ENCODE assay signal across 9 cellular contexts in the genomic region with DNA sequence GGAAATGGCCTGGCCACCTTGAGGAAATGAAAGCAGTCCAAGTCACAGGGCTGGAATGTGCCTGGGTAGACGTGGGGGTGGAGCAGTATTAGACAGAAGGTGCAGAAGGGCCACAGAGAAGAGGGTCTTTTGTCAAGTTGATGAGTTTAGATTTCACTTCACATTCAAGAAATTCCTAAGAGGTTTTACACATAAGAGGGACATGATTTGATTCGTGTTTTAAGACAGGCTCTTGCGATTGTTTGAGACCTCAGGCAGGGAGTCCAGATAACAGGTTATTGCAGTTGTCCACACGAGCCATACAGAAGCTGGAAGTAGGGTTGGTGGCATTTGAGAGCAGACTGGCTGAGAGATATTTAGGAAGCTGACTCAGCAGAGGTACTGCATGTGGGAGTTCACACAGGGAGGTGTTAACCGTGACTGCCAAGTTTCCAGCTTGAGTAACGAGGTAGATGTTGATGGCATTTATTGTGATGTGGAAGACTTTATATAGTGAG.
DNase-seq lines count a peak whose midpoint lies in the region; ATAC-seq, FAIRE-seq and TF ChIP-seq lines count a peak whose summit lies in the region.
"Had no signal": no experiment of that assay in that cellular context is flagged by ENCODE, and none has a peak within 500 bp of the region (broad histone marks: within the 10 kb centered on the region; RNA-seq: fewer than 3 reads in every experiment).

No MANE protein-coding gene starts in this region.

- H4K20me1 ChIP-seq in K562 (replicated peaks; ENCODE audit: control insufficient read depth, insufficient read depth, low read length): no peaks in the 10 kb centered on the region

- CTCF ChIA-PET in K562 (lab: Yijun Ruan, JAX; ENCODE audit: low intra/inter-chr PET ratio): no interaction called here

- H3K4me3 ChIP-seq in K562 (no peak overlapping the region), tibial nerve (no peak overlapping the region), esophagus muscularis mucosa (no peak overlapping the region)

- DNase-seq in D341Med (ENCODE audit: low spot score): peak; percentile 30
- peak in 3 of 4 experiments; percentile 25 to 80 (median 69) for DNase-seq in K562 (ENCODE audit: extremely low read depth in 1 of 4, low spot score in 3 of 4)
- DNase-seq in natural killer cell treated with Interleukin-12 subunit alpha and Interleukin-12 subunit beta and Interleukin-15 and Interleukin-18, amount 100 ng/mL, for 72 hours (ENCODE audit: low spot score): peak; percentile 62
- DNase-seq in T-helper 17 cell: no peak
- no peak for DNase-seq in progenitor cell of endocrine pancreas (ENCODE audit: low spot score, unreplicated experiment)
- DNase-seq in tibial nerve (ENCODE audit: low spot score in 2 of 2): no peak
- no peak for DNase-seq in esophagus muscularis mucosa (ENCODE audit: extremely low spot score)
- DNase-seq: cerebellar nuclear complex had no signal

- no peaks in the 10 kb centered on the region for H3K9me1 ChIP-seq in K562 (ENCODE audit: control insufficient read depth, insufficient read depth, low read length)

- TF ChIP-seq EP300 in K562 (IDR thresholded peaks at IDR 0.05; ENCODE audit: low read length) (peak; percentile 54; the same call in 1 of the 2 replicates), tibial nerve (IDR thresholded peaks at IDR 0.05) (no peak), esophagus muscularis mucosa (IDR thresholded peaks at IDR 0.05) (no peak)

- no peaks in the 10 kb centered on the region for H3K27me3 Mint-ChIP-seq in natural killer cell treated with Interleukin-12 subunit alpha and Interleukin-12 subunit beta and Interleukin-15 and Interleukin-18, amount 100 ng/mL, for 72 hours
- H3K27me3 Mint-ChIP-seq in T-helper 17 cell (peaks cover 5% of the 10 kb centered on the region), progenitor cell of endocrine pancreas (no peaks in the 10 kb centered on the region)

- H3K27me3 ChIP-seq in K562 (ENCODE audit: control insufficient read depth in 2 of 2, insufficient read depth in 2 of 2, low read length in 2 of 2) (no peaks in the 10 kb centered on the region), tibial nerve (no peaks in the 10 kb centered on the region), esophagus muscularis mucosa (no peaks in the 10 kb centered on the region)

- POLR2A ChIA-PET in K562 (lab: Yijun Ruan, JAX): interaction anchor here (0.8 to 2.3 kb wide), 4 partner anchors 9 to 13 kb away, joined by 3 to 8 read pairs (median 6); no protein-coding TSS in a partner anchor

- peak; percentile 84 for FAIRE-seq in K562 (lab: Jason Lieb, UNC)

- peak overlapping the region; percentile 58 for H3K4me2 ChIP-seq in K562 (ENCODE audit: insufficient read depth, low read length)

- TF ChIP-seq RAD21 in K562 (CRISPR knock-in tag; conservative IDR thresholded peaks at IDR 0.05 in 1 of 2, IDR thresholded peaks at IDR 0.05 in 1 of 2): peak in 1 of 2 experiments; percentile 18; a peak in 2 of 4 replicates

- no peaks in the 10 kb centered on the region for H3K79me2 ChIP-seq in K562 (ENCODE audit: control insufficient read depth, insufficient read depth, low read length)

- H3K4me3 Mint-ChIP-seq in natural killer cell treated with Interleukin-12 subunit alpha and Interleukin-12 subunit beta and Interleukin-15 and Interleukin-18, amount 100 ng/mL, for 72 hours: peak overlapping the region; percentile 68
- H3K4me3 Mint-ChIP-seq in T-helper 17 cell: no peak overlapping the region
- no peak overlapping the region for H3K4me3 Mint-ChIP-seq in progenitor cell of endocrine pancreas (ENCODE audit: low read depth)

- no peaks in the 10 kb centered on the region for H3K36me3 Mint-ChIP-seq in natural killer cell treated with Interleukin-12 subunit alpha and Interleukin-12 subunit beta and Interleukin-15 and Interleukin-18, amount 100 ng/mL, for 72 hours
- H3K36me3 Mint-ChIP-seq in T-helper 17 cell (ENCODE audit: low read depth) (peaks cover 1% of the 10 kb centered on the region), progenitor cell of endocrine pancreas (ENCODE audit: insufficient read depth) (no peaks in the 10 kb centered on the region)

- H2AFZ ChIP-seq in K562 (ENCODE audit: low read depth, low read length): peak overlapping the region; percentile 73

- ATAC-seq in GM19351 (IDR thresholded peaks at IDR 0.05; ENCODE audit: unreplicated experiment) (peak; percentile 53), K562 (peak; percentile 90), T-helper 17 cell (no peak)
- peak; percentile 86 to 87 for ATAC-seq in natural killer cell treated with Interleukin-12 subunit alpha and Interleukin-12 subunit beta and Interleukin-15 and Interleukin-18, amount 100 ng/mL, for 72 hours

- no peak for TF ChIP-seq POLR2A in K562 (conservative IDR thresholded peaks at IDR 0.05)
- no peak for TF ChIP-seq POLR2A in tibial nerve (IDR thresholded peaks at IDR 0.05)
- no peak for TF ChIP-seq POLR2A in esophagus muscularis mucosa (IDR thresholded peaks at IDR 0.05; ENCODE audit: low read depth)

- TF ChIP-seq CTCF in K562 (IDR thresholded peaks at IDR 0.05 in 2 of 3, conservative IDR thresholded peaks at IDR 0.05 in 1 of 3; ENCODE audit: insufficient read depth in 2 of 3, low read depth in 1 of 3, low read length in 3 of 3): no peak
- no peak for TF ChIP-seq CTCF in progenitor cell of endocrine pancreas (IDR thresholded peaks at IDR 0.05; ENCODE audit: unreplicated experiment)
- TF ChIP-seq CTCF in tibial nerve (IDR thresholded peaks at IDR 0.05): no peak
- TF ChIP-seq CTCF in esophagus muscularis mucosa (IDR thresholded peaks at IDR 0.05): no peak

- H3K4me1 Mint-ChIP-seq in natural killer cell treated with Interleukin-12 subunit alpha and Interleukin-12 subunit beta and Interleukin-15 and Interleukin-18, amount 100 ng/mL, for 72 hours (ENCODE audit: low read depth in 2 of 2): peaks cover 31 to 38% of the 10 kb centered on the region in 2 donors
- H3K4me1 Mint-ChIP-seq in T-helper 17 cell (peaks cover 7% of the 10 kb centered on the region), progenitor cell of endocrine pancreas (ENCODE audit: low read depth) (no peaks in the 10 kb centered on the region)

- peaks cover 0 to 26% of the 10 kb centered on the region in 2 experiments; a peak in 4 of 5 replicates for H3K4me1 ChIP-seq in K562 (replicated peaks in 1 of 2; ENCODE audit: control insufficient read depth in 2 of 2, insufficient read depth in 2 of 2, low read length in 2 of 2)
- no peaks in the 10 kb centered on the region for H3K4me1 ChIP-seq in tibial nerve
- peaks cover 0 to 11% (median 2%) of the 10 kb centered on the region in 4 donors for H3K4me1 ChIP-seq in esophagus muscularis mucosa

- H3K9ac ChIP-seq in K562 (ENCODE audit: insufficient read depth in 1 of 2, low read depth in 2 of 2, low read length in 2 of 2): peak overlapping the region in 1 of 2 experiments; percentile 8; a peak in 2 of 4 replicates

- no TSS peak for BruUV-seq in K562 (replicated peaks; lab: Mats Ljungman, UMichigan)

- intact Hi-C loops in K562 (cut with micrococcal nuclease) (no loop called here), esophagus muscularis mucosa (cut with DNase I) (no loop called here)

- 0% methylated on average over 6 of the region's 6 CpGs for WGBS in K562 (ENCODE audit: insufficient coverage, low coverage, missing lambda C conversion rate)
- 71 to 73% methylated on average over 6 of the region's 6 CpGs for WGBS in tibial nerve, 2 donors
- WGBS in esophagus muscularis mucosa: 61% methylated on average over 6 of the region's 6 CpGs

- H3K27ac ChIP-seq in K562 (ENCODE audit: extremely low read depth, low read depth, low read length) (peak overlapping the region; percentile 33; the same call in 2 of the 3 replicates), tibial nerve (no peak overlapping the region), esophagus muscularis mucosa (replicated peaks in 1 of 4) (no peak overlapping the region)

- no peaks in the 10 kb centered on the region for H3K9me3 ChIP-seq in K562 (replicated peaks; ENCODE audit: control insufficient read depth, insufficient read depth, low read depth, low read length)
- no peaks in the 10 kb centered on the region for H3K9me3 ChIP-seq in T-helper 17 cell (ENCODE audit: control insufficient read depth, low read length, poor library complexity, severe bottlenecking)
- no peaks in the 10 kb centered on the region for H3K9me3 ChIP-seq in tibial nerve
- H3K9me3 ChIP-seq in esophagus muscularis mucosa: no peaks in the 10 kb centered on the region

- no peaks in the 10 kb centered on the region for H3K36me3 ChIP-seq in K562 (ENCODE audit: control insufficient read depth, insufficient read depth, low read length)
- H3K36me3 ChIP-seq in tibial nerve: no peaks in the 10 kb centered on the region
- no peaks in the 10 kb centered on the region for H3K36me3 ChIP-seq in esophagus muscularis mucosa

- H3K9me3 Mint-ChIP-seq in natural killer cell treated with Interleukin-12 subunit alpha and Interleukin-12 subunit beta and Interleukin-15 and Interleukin-18, amount 100 ng/mL, for 72 hours: no peaks in the 10 kb centered on the region
- H3K9me3 Mint-ChIP-seq in progenitor cell of endocrine pancreas (ENCODE audit: low read depth): no peaks in the 10 kb centered on the region

- in situ Hi-C loops in K562 (cut with MboI): no loop called here

- peak overlapping the region; percentile 3 to 38 for H3K27ac Mint-ChIP-seq in natural killer cell treated with Interleukin-12 subunit alpha and Interleukin-12 subunit beta and Interleukin-15 and Interleukin-18, amount 100 ng/mL, for 72 hours
- H3K27ac Mint-ChIP-seq in T-helper 17 cell (no peak overlapping the region), progenitor cell of endocrine pancreas (no peak overlapping the region)

TF ChIP-seq in K562, 482 proteins besides CTCF, POLR2A, EP300 and RAD21 (continues in another document):
- TF ChIP-seq MYNN (IDR thresholded peaks at IDR 0.05) (peak; percentile 57; the same call in 1 of the 2 replicates), MYNN (CRISPR knock-in tag; IDR thresholded peaks at IDR 0.05) (no peak), CCAR2 (IDR thresholded peaks at IDR 0.05; ENCODE audit: low read depth, low read length) (no peak), ZNF134 (CRISPR knock-in tag; conservative IDR thresholded peaks at IDR 0.05) (no peak), ZNF444 (CRISPR knock-in tag; IDR thresholded peaks at IDR 0.05) (no peak), KLF13 (tag; IDR thresholded peaks at IDR 0.05; ENCODE audit: borderline replicate concordance, low read depth) (peak; percentile 62; the same call in 1 of the 2 replicates), DPF2 (IDR thresholded peaks at IDR 0.05) (peak; percentile 80), CBFA2T3 (IDR thresholded peaks at IDR 0.05) (peak; percentile 83), PCBP2 (IDR thresholded peaks at IDR 0.05; ENCODE audit: low read depth, low read length, poor library complexity, severe bottlenecking) (no peak), ZFX (CRISPR knock-in tag; IDR thresholded peaks at IDR 0.05) (no peak), BCOR (IDR thresholded peaks at IDR 0.05) (peak; percentile 44; the same call in 1 of the 2 replicates)

Comparison
In these comparisons a context has a peak if more than half of its experiments do, and no peak if none do; other contexts are left out.
1. DNase-seq: peak in D341Med (single experiment), K562 (3 of 4) and natural killer cell treated with Interleukin-12 subunit alpha and Interleukin-12 subunit beta and Interleukin-15 and Interleukin-18, amount 100 ng/mL, for 72 hours (single experiment); none in T-helper 17 cell (0 of 3), progenitor cell of endocrine pancreas (single experiment), tibial nerve (0 of 2) and esophagus muscularis mucosa (single experiment).
2. H3K27ac Mint-ChIP-seq: peak in natural killer cell treated with Interleukin-12 subunit alpha and Interleukin-12 subunit beta and Interleukin-15 and Interleukin-18, amount 100 ng/mL, for 72 hours (2 of 2); none in T-helper 17 cell (single experiment) and progenitor cell of endocrine pancreas (single experiment).